1 cellular context compared by ENCODE assay signal in the genomic region with DNA sequence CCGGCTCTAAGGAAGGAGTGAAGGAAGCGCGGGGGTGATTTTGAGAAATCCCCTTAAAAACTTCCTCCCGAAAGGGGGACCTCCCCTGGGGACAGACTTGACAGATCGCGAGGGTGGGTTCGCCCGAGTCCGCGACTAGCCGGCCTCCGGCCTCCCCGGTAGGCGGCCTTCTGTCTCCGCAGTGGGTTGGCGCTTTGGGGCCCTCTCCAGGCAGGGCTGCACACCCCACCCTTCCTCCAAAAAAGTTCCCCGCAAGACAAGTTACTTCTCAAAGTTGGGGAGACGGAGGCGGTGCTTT.
TF ChIP-seq lines count a peak whose summit lies in the region.

No MANE protein-coding gene starts in this region.

TF ChIP-seq in GM12878, 131 proteins besides CTCF, POLR2A, EP300 and RAD21:
- TF ChIP-seq BHLHE40 (IDR thresholded peaks at IDR 0.05; ENCODE audit: borderline replicate concordance in 1 of 2, low read depth in 2 of 2, low read length in 1 of 2) = no peak
- TF ChIP-seq SREBF1 (IDR thresholded peaks at IDR 0.05; ENCODE audit: low read length) = no peak
- TF ChIP-seq NFYA (IDR thresholded peaks at IDR 0.05; ENCODE audit: borderline replicate concordance, low read depth, low read length) = no peak
- TF ChIP-seq RAD51 (IDR thresholded peaks at IDR 0.05) = no peak
- TF ChIP-seq IKZF2 (IDR thresholded peaks at IDR 0.05) = no peak
- no peak for TF ChIP-seq CHD1 (IDR thresholded peaks at IDR 0.05; ENCODE audit: low read depth, low read length)
- no peak for TF ChIP-seq TARDBP (IDR thresholded peaks at IDR 0.05; ENCODE audit: borderline replicate concordance)
- TF ChIP-seq, protein P1, sequence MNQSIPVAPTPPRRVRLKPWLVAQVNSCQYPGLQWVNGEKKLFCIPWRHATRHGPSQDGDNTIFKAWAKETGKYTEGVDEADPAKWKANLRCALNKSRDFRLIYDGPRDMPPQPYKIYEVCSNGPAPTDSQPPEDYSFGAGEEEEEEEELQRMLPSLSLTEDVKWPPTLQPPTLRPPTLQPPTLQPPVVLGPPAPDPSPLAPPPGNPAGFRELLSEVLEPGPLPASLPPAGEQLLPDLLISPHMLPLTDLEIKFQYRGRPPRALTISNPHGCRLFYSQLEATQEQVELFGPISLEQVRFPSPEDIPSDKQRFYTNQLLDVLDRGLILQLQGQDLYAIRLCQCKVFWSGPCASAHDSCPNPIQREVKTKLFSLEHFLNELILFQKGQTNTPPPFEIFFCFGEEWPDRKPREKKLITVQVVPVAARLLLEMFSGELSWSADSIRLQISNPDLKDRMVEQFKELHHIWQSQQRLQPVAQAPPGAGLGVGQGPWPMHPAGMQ (IDR thresholded peaks at IDR 0.05; ENCODE audit: borderline replicate concordance) = no peak
- TF ChIP-seq MTA2 (IDR thresholded peaks at IDR 0.05; ENCODE audit: low read depth) = no peak
- no peak for TF ChIP-seq POLR2AphosphoS2 (IDR thresholded peaks at IDR 0.05; ENCODE audit: low read depth, low read length)
